ENCODE assay signal across 8 cellular contexts in genomic region chr15:37135225-37135624, GRCh38. TPM values are rescaled to one million over a fixed set of nuclear protein-coding genes. Genes with fewer than 3 reads are reported as not detected.
A peak's percentile ranks its signal among the peaks of the same experiment; 100 is the strongest.
DNase-seq lines count a peak whose midpoint lies in the region; ATAC-seq, FAIRE-seq and TF ChIP-seq lines count a peak whose summit lies in the region.

No MANE protein-coding gene starts in this region.

- no peaks in the 10 kb centered on the region for H3K27me3 ChIP-seq in H9 (ENCODE audit: insufficient read depth, low read length)
- H3K27me3 ChIP-seq in CD4-positive, alpha-beta memory T cell (ENCODE audit: insufficient read depth, low read length) = no peaks in the 10 kb centered on the region
- no peaks in the 10 kb centered on the region for H3K27me3 ChIP-seq in vagina

- CTCF ChIA-PET in CD4-positive, alpha-beta memory T cell (lab: Charles Lee; ENCODE audit: partially characterized antibody) = no interaction called here

- no peaks in the 10 kb centered on the region for H3K23me2 ChIP-seq in H9 (ENCODE audit: insufficient read length, low read depth, low read length, poor library complexity, severe bottlenecking)

- FAIRE-seq in G401.6 (lab: Jason Lieb, UNC) = peak; percentile 67

- no peak overlapping the region for H4K91ac ChIP-seq in H9 (ENCODE audit: insufficient read length, low read depth, low read length)

- H3K4me3 Mint-ChIP-seq in H9 = no peak overlapping the region
- H3K4me3 Mint-ChIP-seq in glutamatergic neuron (ENCODE audit: unreplicated experiment) = no peak overlapping the region
- H3K4me3 Mint-ChIP-seq in naive thymus-derived CD8-positive, alpha-beta T cell = no peak overlapping the region
- H3K4me3 Mint-ChIP-seq in CD4-positive, alpha-beta memory T cell = no peak overlapping the region

- no peak overlapping the region for H2BK15ac ChIP-seq in H9 (ENCODE audit: low read depth, low read length)

- intact Hi-C loops in CD4-positive, alpha-beta memory T cell (cut with micrococcal nuclease) = no loop called here
- intact Hi-C loops in vagina (cut with DNase I) = no loop called here

- peak; percentile 31 for DNase-seq in H9
- peak; percentile 82 for DNase-seq in NCI-H187 treated with DMSO at 0.1 percent for 48 hours (lab: John Stamatoyannopoulos, UW)
- no peak for DNase-seq in glutamatergic neuron
- no peak for DNase-seq in naive thymus-derived CD8-positive, alpha-beta T cell
- no peak for DNase-seq in CD4-positive, alpha-beta memory T cell
- no peak for DNase-seq in ureter (ENCODE audit: low spot score)
- DNase-seq in vagina (ENCODE audit: extremely low spot score in 2 of 2) = no peak

- no peak overlapping the region for H4K5ac ChIP-seq in H9 (ENCODE audit: insufficient read length, low read depth, low read length)

- no peak overlapping the region for H3K4ac ChIP-seq in H9 (ENCODE audit: low read depth, low read length)

- no peak overlapping the region for H2AFZ ChIP-seq in H9 (ENCODE audit: low read length)

- peak; percentile 59 for TF ChIP-seq CTCF in H9 (conservative IDR thresholded peaks at IDR 0.05)
- TF ChIP-seq CTCF in glutamatergic neuron (IDR thresholded peaks at IDR 0.05; ENCODE audit: partially characterized antibody, unreplicated experiment) = peak; percentile 7
- peak in 1 of 3 experiments; percentile 15 for TF ChIP-seq CTCF in vagina (IDR thresholded peaks at IDR 0.05)

- H3K4me3 ChIP-seq in CD4-positive, alpha-beta memory T cell (ENCODE audit: low read length in 2 of 2) = no peak overlapping the region
- H3K4me3 ChIP-seq in vagina = no peak overlapping the region

- POLR2A ChIA-PET in naive thymus-derived CD8-positive, alpha-beta T cell (lab: Charles Lee) = no interaction called here
- POLR2A ChIA-PET in CD4-positive, alpha-beta memory T cell (lab: Charles Lee; ENCODE audit: partially characterized antibody) = no interaction called here

- H3K18ac ChIP-seq in H9 (ENCODE audit: insufficient read length, low read depth, low read length) = no peak overlapping the region

- H3K27me3 Mint-ChIP-seq in H9 (ENCODE audit: low read depth) (peaks cover 5% of the 10 kb centered on the region), glutamatergic neuron (ENCODE audit: unreplicated experiment) (no peaks in the 10 kb centered on the region)
- peaks cover 10 to 51% (median 17%) of the 10 kb centered on the region in 5 donors for H3K27me3 Mint-ChIP-seq in naive thymus-derived CD8-positive, alpha-beta T cell
- H3K27me3 Mint-ChIP-seq in CD4-positive, alpha-beta memory T cell = peaks cover 0 to 10% of the 10 kb centered on the region in 2 donors

- H3K27ac Mint-ChIP-seq in H9 (no peak overlapping the region), glutamatergic neuron (ENCODE audit: unreplicated experiment) (no peak overlapping the region)
- H3K27ac Mint-ChIP-seq in naive thymus-derived CD8-positive, alpha-beta T cell = no peak overlapping the region
- H3K27ac Mint-ChIP-seq in CD4-positive, alpha-beta memory T cell = no peak overlapping the region

- H4K8ac ChIP-seq in H9 (replicated peaks; ENCODE audit: insufficient read length, low read depth, low read length) = no peak overlapping the region

- H3K36me3 ChIP-seq in CD4-positive, alpha-beta memory T cell (ENCODE audit: insufficient read depth, low read length) = no peaks in the 10 kb centered on the region
- no peaks in the 10 kb centered on the region for H3K36me3 ChIP-seq in vagina

- H3T11ph ChIP-seq in H9 (ENCODE audit: low read length) = no peak overlapping the region

- H4K20me1 ChIP-seq in H9 (ENCODE audit: control insufficient read depth, insufficient read depth, insufficient read length) = no peaks in the 10 kb centered on the region

- H3K79me2 ChIP-seq in H9 (ENCODE audit: insufficient read depth, low read length) = no peaks in the 10 kb centered on the region

- no peak overlapping the region for H2BK12ac ChIP-seq in H9 (ENCODE audit: insufficient read length, low read depth, low read length)

- no peak overlapping the region for H3K23ac ChIP-seq in H9 (ENCODE audit: insufficient read length, low read depth, low read length)

- TF ChIP-seq POLR2A in vagina (IDR thresholded peaks at IDR 0.05) = no peak

- H3K36me3 Mint-ChIP-seq in H9 (ENCODE audit: insufficient read depth in 1 of 3, low read depth in 3 of 3) (no peaks in the 10 kb centered on the region), glutamatergic neuron (ENCODE audit: unreplicated experiment) (no peaks in the 10 kb centered on the region)
- H3K36me3 Mint-ChIP-seq in naive thymus-derived CD8-positive, alpha-beta T cell = no peaks in the 10 kb centered on the region
- H3K36me3 Mint-ChIP-seq in CD4-positive, alpha-beta memory T cell = no peaks in the 10 kb centered on the region

- H2BK20ac ChIP-seq in H9 (ENCODE audit: low read depth, low read length, poor library complexity, severe bottlenecking) = no peak overlapping the region

- no peak overlapping the region for H2AK5ac ChIP-seq in H9 (ENCODE audit: insufficient read length, low read length)

- no peaks in the 10 kb centered on the region for H3K79me1 ChIP-seq in H9 (ENCODE audit: insufficient read depth, low read depth, low read length, poor library complexity, severe bottlenecking)

- no peak for ATAC-seq in naive thymus-derived CD8-positive, alpha-beta T cell

- no peak overlapping the region for H3K9ac ChIP-seq in H9 (ENCODE audit: extremely low read depth, insufficient read length, low read length)

- H2BK5ac ChIP-seq in H9 (ENCODE audit: insufficient read length, low read length) = no peak overlapping the region

- no peak overlapping the region for H3K14ac ChIP-seq in H9 (ENCODE audit: insufficient read depth, low read length)

- H3K9me3 ChIP-seq in H9 (ENCODE audit: control insufficient read depth, low read depth, low read length) (no peaks in the 10 kb centered on the region), vagina (no peaks in the 10 kb centered on the region)
- no peaks in the 10 kb centered on the region for H3K9me3 ChIP-seq in CD4-positive, alpha-beta memory T cell (ENCODE audit: control insufficient read depth in 1 of 2, low read length in 2 of 2)

- H3K27ac ChIP-seq in H9 (ENCODE audit: insufficient read length, low read depth, low read length) = no peak overlapping the region
- no peak overlapping the region for H3K27ac ChIP-seq in CD4-positive, alpha-beta memory T cell (ENCODE audit: low read depth, low read length)
- H3K27ac ChIP-seq in vagina = no peak overlapping the region

- H3K4me1 Mint-ChIP-seq in H9 = peaks cover 18 to 31% of the 10 kb centered on the region in 2 experiments
- H3K4me1 Mint-ChIP-seq in glutamatergic neuron (ENCODE audit: low read depth, unreplicated experiment) = no peaks in the 10 kb centered on the region
- H3K4me1 Mint-ChIP-seq in naive thymus-derived CD8-positive, alpha-beta T cell = no peaks in the 10 kb centered on the region
- H3K4me1 Mint-ChIP-seq in CD4-positive, alpha-beta memory T cell = no peaks in the 10 kb centered on the region

- H3K4me2 ChIP-seq in H9 (ENCODE audit: insufficient read depth, insufficient read length, low read length) = no peak overlapping the region

- no peaks in the 10 kb centered on the region for H3K9me3 Mint-ChIP-seq in H9
- no peaks in the 10 kb centered on the region for H3K9me3 Mint-ChIP-seq in glutamatergic neuron (ENCODE audit: unreplicated experiment)
- no peaks in the 10 kb centered on the region for H3K9me3 Mint-ChIP-seq in naive thymus-derived CD8-positive, alpha-beta T cell
- H3K9me3 Mint-ChIP-seq in CD4-positive, alpha-beta memory T cell = no peaks in the 10 kb centered on the region

- H3K4me1 ChIP-seq in H9 (ENCODE audit: insufficient read depth, low read length) (no peaks in the 10 kb centered on the region), vagina (no peaks in the 10 kb centered on the region)
- H3K4me1 ChIP-seq in CD4-positive, alpha-beta memory T cell (ENCODE audit: insufficient read depth, low read length) = no peaks in the 10 kb centered on the region

- H2BK120ac ChIP-seq in H9 (ENCODE audit: low read depth, low read length, poor library complexity, severe bottlenecking) = no peak overlapping the region

- H3K56ac ChIP-seq in H9 (ENCODE audit: insufficient read length, low read depth, low read length) = no peak overlapping the region

- no CpG with 5 or more reads among the region's 1 CpG for WGBS in H9 (ENCODE audit: extremely low coverage, insufficient read length, low lambda C conversion rate)

RNA-seq across cellular contexts. Expression of gene MEIS2, which starts 34.9 kb away (rescaled TPM):
- total RNA-seq in H9 (2021) = 0.35 and 0.50 TPM in 2 replicates
- 6.0 TPM for total RNA-seq in glutamatergic neuron (ENCODE audit: unreplicated experiment)
- not detected for total RNA-seq in naive thymus-derived CD8-positive, alpha-beta T cell
- polyA plus RNA-seq in naive thymus-derived CD8-positive, alpha-beta T cell = not detected
- not detected for total RNA-seq in CD4-positive, alpha-beta memory T cell
- polyA plus RNA-seq in CD4-positive, alpha-beta memory T cell = not detected
- total RNA-seq in ureter = 74.8 TPM
- 76.9 TPM for total RNA-seq in vagina

Comparison
In these comparisons a context has a peak if more than half of its experiments do, and no peak if none do; other contexts are left out.
1. DNase-seq: peak in H9 (single experiment) and NCI-H187 treated with DMSO at 0.1 percent for 48 hours (single experiment); none in glutamatergic neuron (single experiment), naive thymus-derived CD8-positive, alpha-beta T cell (0 of 10), CD4-positive, alpha-beta memory T cell (0 of 5), ureter (single experiment) and vagina (0 of 2).
2. RNA of gene MEIS2, which starts 34.9 kb away (total RNA-seq): 76.9 TPM in vagina (single experiment) and 74.8 TPM in ureter (single experiment); 6.0 TPM in glutamatergic neuron (single experiment), 0.35 to 0.50 TPM in H9, not detected in naive thymus-derived CD8-positive, alpha-beta T cell and not detected in CD4-positive, alpha-beta memory T cell; every median in the first group is over 10 times any median in the second.